ENCODE assay signal across 23 cellular contexts in genomic region chr1:234427950-234428646, GRCh38.
"Had no signal": no experiment of that assay in that cellular context is flagged by ENCODE, and none has a peak within 500 bp of the region (broad histone marks: within the 10 kb centered on the region; RNA-seq: fewer than 3 reads in every experiment).

No MANE protein-coding gene starts in this region.

- H3K4me1 ChIP-seq: adrenal gland, SJCRH30 had no signal

- H3K4me3 ChIP-seq: adrenal gland, SJCRH30 had no signal

- H3K9me3 ChIP-seq: adrenal gland, SJCRH30, SK-N-SH had no signal

- H3K4me2 ChIP-seq: KMS-11, SK-N-SH had no signal

- H3K27ac ChIP-seq: adrenal gland, KMS-11, SJCRH30, WERI-Rb-1 had no signal

- DNase-seq: activated CD4-positive, alpha-beta T cell treated with anti-CD3 and anti-CD28 coated beads for 4 hours; activated CD8-positive, alpha-beta memory T cell treated with anti-CD3 and anti-CD28 coated beads, Interleukin-2, amount 50 U/mL, for 4 hours; activated CD8-positive, alpha-beta T cell treated with anti-CD3 and anti-CD28 coated beads for 36 hours; activated naive CD4-positive, alpha-beta T cell treated with anti-CD3 and anti-CD28 coated beads, Interleukin-2, amount 50 U/mL, for 16 hours; activated naive CD8-positive, alpha-beta T cell treated with anti-CD3 and anti-CD28 coated beads, Interleukin-2, amount 10 ng/mL, durations not matched to agents 7 days and 5 days; activated T-cell treated with anti-CD3 and anti-CD28 coated beads, Interleukin-2, amount 50 U/mL, for 72 hours; adrenal gland; aorta; MV-4-11; NCI-H1092 treated with DMSO at 0.1 percent for 48 hours; NCI-H1436; NCI-H187; NCI-H2081 treated with DMSO at 0.1 percent for 48 hours; NCI-H446; NCI-H524; Right ventricle myocardium superior; RPMI8226; SJCRH30; SK-N-SH; T-helper 1 cell; WERI-Rb-1 had no signal

- H3K27me3 ChIP-seq: adrenal gland, SJCRH30 had no signal

- H3K9me2 ChIP-seq: SK-N-SH had no signal

- ATAC-seq: activated CD4-positive, CD25-positive, alpha-beta regulatory T cell treated with anti-CD3 and anti-CD28 coated beads, Interleukin-2, amount 50 U/mL, for 24 hours; activated CD8-positive, alpha-beta T cell treated with anti-CD3 and anti-CD28 coated beads for 36 hours; activated T-cell treated with anti-CD3 and anti-CD28 coated beads, Interleukin-2, amount 50 U/mL, for 72 hours had no signal
